Comparison of ENCODE assay signal across 10 cellular contexts in the genomic region with DNA sequence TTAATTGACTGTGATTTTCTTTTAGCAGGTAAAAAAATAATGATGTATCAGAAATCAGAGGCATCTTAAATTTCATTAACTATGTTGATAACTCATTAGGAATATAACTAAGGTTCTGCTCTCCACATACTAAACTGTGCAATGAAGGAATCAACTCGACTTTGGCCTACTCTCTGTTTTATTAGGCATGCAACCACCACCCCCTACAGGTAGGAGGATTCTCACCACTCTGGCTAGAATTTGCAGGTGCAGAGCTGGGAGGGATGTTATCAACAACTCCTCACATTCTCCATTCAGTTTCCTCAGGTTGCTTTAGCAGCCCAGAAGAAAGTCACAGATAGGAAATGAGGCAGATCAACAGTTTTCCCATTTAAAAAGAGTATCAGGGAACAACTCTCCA.
A peak's percentile ranks its signal among the peaks of the same experiment; 100 is the strongest.
DNase-seq lines count a peak whose midpoint lies in the region; ATAC-seq and TF ChIP-seq lines count a peak whose summit lies in the region.
"Had no signal": no experiment of that assay in that cellular context is flagged by ENCODE, and none has a peak within 500 bp of the region (broad histone marks: within the 10 kb centered on the region; RNA-seq: fewer than 3 reads in every experiment).

No MANE protein-coding gene starts in this region.

- H3F3A ChIP-seq in smooth muscle cell (ENCODE audit: low read depth) = no peaks in the 10 kb centered on the region

- H3K4me1 ChIP-seq in smooth muscle cell (ENCODE audit: low read depth) = no peaks in the 10 kb centered on the region

- no peak overlapping the region for H3K27ac ChIP-seq in smooth muscle cell (ENCODE audit: low read depth)

- no peaks in the 10 kb centered on the region for H4K20me1 ChIP-seq in smooth muscle cell (ENCODE audit: low read depth)

- H3K27me3 ChIP-seq in H7 (ENCODE audit: control insufficient read depth, insufficient read depth, low read length) (no peaks in the 10 kb centered on the region), smooth muscle cell (ENCODE audit: low read depth) (no peaks in the 10 kb centered on the region)

- H3K36me3 ChIP-seq in H7 (replicated peaks; ENCODE audit: control insufficient read depth, insufficient read depth, low read length) (no peaks in the 10 kb centered on the region), smooth muscle cell (ENCODE audit: low read depth) (no peaks in the 10 kb centered on the region)

- TF ChIP-seq CTCF in smooth muscle cell (IDR thresholded peaks at IDR 0.05; ENCODE audit: borderline replicate concordance, insufficient read depth, poor library complexity, severe bottlenecking) = peak; percentile 35

- H3K9me3 ChIP-seq in smooth muscle cell (replicated peaks; ENCODE audit: low read depth) = no peaks in the 10 kb centered on the region

- H3K4me2 ChIP-seq in smooth muscle cell = no peak overlapping the region

- 12% methylated on average over 1 of the region's 1 CpG for WGBS in smooth muscle cell (ENCODE audit: low lambda C conversion rate)

- H2AFZ ChIP-seq in smooth muscle cell (ENCODE audit: low read depth) = no peak overlapping the region

- H3K9ac ChIP-seq in smooth muscle cell (ENCODE audit: low read depth) = no peak overlapping the region

- no peaks in the 10 kb centered on the region for H3K79me2 ChIP-seq in smooth muscle cell (ENCODE audit: low read depth)

- H3K4me3 ChIP-seq in H7 (ENCODE audit: insufficient read depth, low read depth, low read length) = no peak overlapping the region
- H3K4me3 ChIP-seq in smooth muscle cell = no peak overlapping the region

- DNase-seq in H7 (peak; percentile 70), OCI-M1 (lab: John Stamatoyannopoulos, UW) (peak; percentile 40), glomerular visceral epithelial cell (ENCODE audit: extremely low spot score) (peak; percentile 41), smooth muscle cell (lab: John Stamatoyannopoulos, UW; ENCODE audit: unreplicated experiment) (no peak), amygdala (lab: John Stamatoyannopoulos, UW) (no peak), dermis blood vessel endothelial cell (no peak)
- no peak for DNase-seq in activated T-cell treated with anti-CD3 and anti-CD28 coated beads, Interleukin-2, amount 50 U/mL, for 48 hours
- DNase-seq: activated CD4-positive, alpha-beta T cell treated with anti-CD3 and anti-CD28 coated beads, Interleukin-2, amount 10 ng/mL, durations not matched to agents 24 days and 14 days; stimulated activated naive CD4-positive, alpha-beta T cell had no signal

- ATAC-seq in HG03196 (IDR thresholded peaks at IDR 0.05; ENCODE audit: unreplicated experiment) = no peak

Comparison
In these comparisons a context has a peak if more than half of its experiments do, and no peak if none do; other contexts are left out.
1. DNase-seq: peak in H7 (single experiment), OCI-M1 (single experiment) and glomerular visceral epithelial cell (single experiment); none in smooth muscle cell (single experiment), activated T-cell treated with anti-CD3 and anti-CD28 coated beads, Interleukin-2, amount 50 U/mL, for 48 hours (0 of 2), amygdala (0 of 56) and dermis blood vessel endothelial cell (single experiment).